In genomic region chrX:130171446-130172126, GRCh38 we compare ENCODE assay signal across 9 cellular contexts. TPM values are rescaled to one million over a fixed set of nuclear protein-coding genes. Genes with fewer than 3 reads are reported as not detected.
DNase-seq lines count a peak whose midpoint lies in the region; ATAC-seq, FAIRE-seq and TF ChIP-seq lines count a peak whose summit lies in the region.
"Had no signal": no experiment of that assay in that cellular context is flagged by ENCODE, and none has a peak within 500 bp of the region (broad histone marks: within the 10 kb centered on the region; RNA-seq: fewer than 3 reads in every experiment).

RAB33A (plus strand) TSS chrX:130171962; CDS start chrX:130172063, 101 bp downstream.

- peak; percentile 20 for ATAC-seq in activated T-helper 17 cell treated with anti-CD3 and anti-CD28 coated beads, Interleukin-2, amount 50 U/mL, for 72 hours (replicated peaks)
- ATAC-seq: HCT116 had no signal

- H3K4me1 Mint-ChIP-seq in activated T-helper 17 cell treated with anti-CD3 and anti-CD28 coated beads, Interleukin-2, amount 50 U/mL, for 72 hours, result peaks cover 14% of the 10 kb centered on the region
- H3K4me1 Mint-ChIP-seq in neural crest cell, result peaks cover 48% of the 10 kb centered on the region

- peak within 1 kb of the TSS; percentile 95 for H3K4me3 Mint-ChIP-seq in activated T-helper 17 cell treated with anti-CD3 and anti-CD28 coated beads, Interleukin-2, amount 50 U/mL, for 72 hours
- H3K4me3 Mint-ChIP-seq in neural crest cell, result peak within 1 kb of the TSS; percentile 97

- peak within 1 kb of the TSS; percentile 94 for H3K27ac Mint-ChIP-seq in activated T-helper 17 cell treated with anti-CD3 and anti-CD28 coated beads, Interleukin-2, amount 50 U/mL, for 72 hours
- peak within 1 kb of the TSS; percentile 98 for H3K27ac Mint-ChIP-seq in neural crest cell (ENCODE audit: unreplicated experiment)

- DNase-seq in AG09309 (ENCODE audit: low read depth), result no peak
- no peak for DNase-seq in GM19239 (ENCODE audit: insufficient read length, low spot score)
- peak; percentile 80 for DNase-seq in NCI-H2227 (lab: John Stamatoyannopoulos, UW; ENCODE audit: unreplicated experiment)
- DNase-seq in fibroblast of villous mesenchyme (ENCODE audit: low read depth), result peak; percentile 24
- DNase-seq in neural crest cell (ENCODE audit: low read depth, low spot score), result peak; percentile 23
- no peak for DNase-seq in HK-2 (ENCODE audit: unreplicated experiment)
- DNase-seq in NOMO-1 treated with dmso at 0.1 percent for 144 hours (lab: John Stamatoyannopoulos, UW; ENCODE audit: unreplicated experiment), result no peak

- H3K27me3 Mint-ChIP-seq in activated T-helper 17 cell treated with anti-CD3 and anti-CD28 coated beads, Interleukin-2, amount 50 U/mL, for 72 hours, result no peaks in the 10 kb centered on the region
- H3K27me3 Mint-ChIP-seq in neural crest cell (ENCODE audit: low read depth), result no peaks in the 10 kb centered on the region

- H3K9me3 Mint-ChIP-seq in activated T-helper 17 cell treated with anti-CD3 and anti-CD28 coated beads, Interleukin-2, amount 50 U/mL, for 72 hours, result no peaks in the 10 kb centered on the region
- H3K9me3 Mint-ChIP-seq in neural crest cell, result no peaks in the 10 kb centered on the region

- H3K4me3 ChIP-seq in AG09309 (ENCODE audit: control insufficient read depth, low read depth, low read length), result peak within 1 kb of the TSS; percentile 50
- H3K4me3 ChIP-seq in fibroblast of villous mesenchyme (ENCODE audit: low read depth, low read length), result peak within 1 kb of the TSS; percentile 59

- FAIRE-seq in GM19239 (lab: Jason Lieb, UNC), result peak; percentile 85

- TF ChIP-seq CTCF in AG09309 (IDR thresholded peaks at IDR 0.05; ENCODE audit: control insufficient read depth, insufficient read depth, low read depth, low read length, missing control alignments) (no peak), fibroblast of villous mesenchyme (IDR thresholded peaks at IDR 0.05; ENCODE audit: insufficient read depth, low read depth, low read length) (no peak), neural crest cell (conservative IDR thresholded peaks at IDR 0.05) (no peak)

- H3K36me3 Mint-ChIP-seq in activated T-helper 17 cell treated with anti-CD3 and anti-CD28 coated beads, Interleukin-2, amount 50 U/mL, for 72 hours (ENCODE audit: low read depth), result peaks cover 41% of the 10 kb centered on the region
- peaks cover 2% of the 10 kb centered on the region for H3K36me3 Mint-ChIP-seq in neural crest cell (ENCODE audit: low read depth)

RNA-seq across cellular contexts. Expression of gene RAB33A, which starts in this region (rescaled TPM):
- total RNA-seq in activated T-helper 17 cell treated with anti-CD3 and anti-CD28 coated beads, Interleukin-2, amount 50 U/mL, for 72 hours, result 10 to 100 TPM; 34.6 to 36.1 TPM
- total RNA-seq in fibroblast of villous mesenchyme (1.3 and 3.5 TPM in 2 replicates), neural crest cell (16.7 and 18.5 TPM in 2 replicates)

Comparison
In these comparisons a context has a peak if more than half of its experiments do, and no peak if none do; other contexts are left out.
1. DNase-seq: peak in NCI-H2227 (single experiment), fibroblast of villous mesenchyme (single experiment) and neural crest cell (single experiment); none in AG09309 (single experiment), GM19239 (single experiment), HK-2 (single experiment) and NOMO-1 treated with dmso at 0.1 percent for 144 hours (single experiment).